Comparison of ENCODE assay signal across 1 cellular context in the genomic region with DNA sequence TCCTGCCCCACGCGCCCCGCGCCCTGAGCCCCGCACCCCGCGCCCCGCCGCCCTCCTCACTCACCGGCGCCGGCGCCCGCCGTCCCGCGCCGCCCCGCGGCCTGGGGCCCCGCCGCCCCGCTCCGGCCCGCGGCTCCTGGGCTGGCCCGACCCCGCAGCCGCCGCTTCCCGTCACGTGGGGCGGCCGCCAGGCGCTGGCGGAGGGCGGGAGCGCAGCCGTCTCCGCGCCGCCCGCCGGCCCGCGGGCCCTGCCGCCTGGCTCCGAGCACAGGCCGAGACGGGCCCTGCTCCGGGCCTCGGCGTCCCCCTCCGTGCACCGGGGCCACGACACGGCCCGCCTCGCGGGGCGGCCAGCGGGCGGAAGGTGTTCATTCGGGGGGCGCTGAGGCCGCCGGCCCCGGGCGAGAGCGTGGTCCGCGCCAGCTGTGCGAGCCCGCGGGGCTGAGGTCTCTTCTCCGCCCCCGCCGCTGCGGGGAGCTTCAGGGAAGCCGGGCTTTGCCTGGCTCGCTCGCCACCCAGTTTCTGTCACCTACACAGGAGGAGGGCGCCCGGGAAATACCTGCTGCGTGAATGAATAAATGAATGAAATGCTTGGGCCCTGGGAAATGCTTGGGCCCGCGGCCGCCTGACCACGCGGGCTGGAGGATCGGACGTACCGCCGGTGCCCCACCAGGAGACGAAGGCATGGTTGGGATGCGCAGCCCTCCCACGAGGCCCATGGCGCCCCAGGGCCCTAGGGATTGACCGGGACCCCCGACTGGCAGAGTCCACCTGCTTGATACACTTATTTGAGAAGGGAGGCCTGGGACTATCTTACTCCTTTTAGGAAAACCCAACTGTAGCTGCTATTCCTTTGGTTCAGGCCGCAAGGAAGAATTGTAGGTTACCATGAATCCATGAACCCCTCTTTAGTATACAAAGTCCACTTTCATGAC.
TF ChIP-seq lines count a peak whose summit lies in the region.

A gene with protein sequence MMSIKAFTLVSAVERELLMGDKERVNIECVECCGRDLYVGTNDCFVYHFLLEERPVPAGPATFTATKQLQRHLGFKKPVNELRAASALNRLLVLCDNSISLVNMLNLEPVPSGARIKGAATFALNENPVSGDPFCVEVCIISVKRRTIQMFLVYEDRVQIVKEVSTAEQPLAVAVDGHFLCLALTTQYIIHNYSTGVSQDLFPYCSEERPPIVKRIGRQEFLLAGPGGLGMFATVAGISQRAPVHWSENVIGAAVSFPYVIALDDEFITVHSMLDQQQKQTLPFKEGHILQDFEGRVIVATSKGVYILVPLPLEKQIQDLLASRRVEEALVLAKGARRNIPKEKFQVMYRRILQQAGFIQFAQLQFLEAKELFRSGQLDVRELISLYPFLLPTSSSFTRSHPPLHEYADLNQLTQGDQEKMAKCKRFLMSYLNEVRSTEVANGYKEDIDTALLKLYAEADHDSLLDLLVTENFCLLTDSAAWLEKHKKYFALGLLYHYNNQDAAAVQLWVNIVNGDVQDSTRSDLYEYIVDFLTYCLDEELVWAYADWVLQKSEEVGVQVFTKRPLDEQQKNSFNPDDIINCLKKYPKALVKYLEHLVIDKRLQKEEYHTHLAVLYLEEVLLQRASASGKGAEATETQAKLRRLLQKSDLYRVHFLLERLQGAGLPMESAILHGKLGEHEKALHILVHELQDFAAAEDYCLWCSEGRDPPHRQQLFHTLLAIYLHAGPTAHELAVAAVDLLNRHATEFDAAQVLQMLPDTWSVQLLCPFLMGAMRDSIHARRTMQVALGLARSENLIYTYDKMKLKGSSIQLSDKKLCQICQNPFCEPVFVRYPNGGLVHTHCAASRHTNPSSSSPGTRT (minus strand): TSS at position 175 of the 935 bp plus-strand sequence. CDS start 21,434 bp downstream, outside the sequence.

TF ChIP-seq in K562, 482 proteins besides CTCF, POLR2A, EP300 and RAD21 (continued from another document and continues in another):
- TF ChIP-seq E4F1 (CRISPR knock-in tag; IDR thresholded peaks at IDR 0.05; ENCODE audit: borderline replicate concordance) = no peak
- no peak for TF ChIP-seq ZBTB8A (IDR thresholded peaks at IDR 0.05; ENCODE audit: partially characterized antibody)
- TF ChIP-seq RERE (CRISPR knock-in tag; IDR thresholded peaks at IDR 0.05; ENCODE audit: borderline replicate concordance) = no peak
- TF ChIP-seq RBM14 (IDR thresholded peaks at IDR 0.05; ENCODE audit: borderline replicate concordance, insufficient read depth, low read depth, low read length) = no peak
- no peak for TF ChIP-seq ASH1L (IDR thresholded peaks at IDR 0.05; ENCODE audit: borderline replicate concordance, low read depth, partially characterized antibody)
- no peak for TF ChIP-seq RBM22 (IDR thresholded peaks at IDR 0.05; ENCODE audit: low read depth, low read length, poor library complexity, severe bottlenecking)
- TF ChIP-seq MAFG (tag; conservative IDR thresholded peaks at IDR 0.05) = no peak
- TF ChIP-seq CEBPG (CRISPR knock-in tag; IDR thresholded peaks at IDR 0.05) = no peak
- no peak for TF ChIP-seq CEBPG (tag; conservative IDR thresholded peaks at IDR 0.05 in 1 of 2, IDR thresholded peaks at IDR 0.05 in 1 of 2)
- TF ChIP-seq ZNF384 (IDR thresholded peaks at IDR 0.05; ENCODE audit: low read depth, low read length) = no peak
- no peak for TF ChIP-seq RBM34 (IDR thresholded peaks at IDR 0.05; ENCODE audit: borderline replicate concordance, insufficient read depth, low read length)
- TF ChIP-seq TAF1 (IDR thresholded peaks at IDR 0.05; ENCODE audit: control insufficient read depth, extremely low read depth, insufficient read depth, low read length, severe bottlenecking) = peak; percentile 48
- TF ChIP-seq CHD2 (IDR thresholded peaks at IDR 0.05; ENCODE audit: low read depth, low read length) = no peak
- no peak for TF ChIP-seq DNMT1 (IDR thresholded peaks at IDR 0.05)
- peak; percentile 79 for TF ChIP-seq TFAP4 (CRISPR knock-in tag; IDR thresholded peaks at IDR 0.05; ENCODE audit: borderline replicate concordance)
- TF ChIP-seq ZKSCAN3 (CRISPR knock-in tag; IDR thresholded peaks at IDR 0.05) = no peak
- TF ChIP-seq SIRT6 (IDR thresholded peaks at IDR 0.05; ENCODE audit: low read depth, low read length) = no peak
- no peak for TF ChIP-seq ZNF830 (CRISPR knock-in tag; IDR thresholded peaks at IDR 0.05)
- peak; percentile 64; the same call in 1 of the 2 replicates for TF ChIP-seq KAT7 (CRISPR knock-in tag; IDR thresholded peaks at IDR 0.05; ENCODE audit: borderline replicate concordance)
- no peak for TF ChIP-seq ELK1 (CRISPR knock-in tag; IDR thresholded peaks at IDR 0.05)
- TF ChIP-seq HDGF (IDR thresholded peaks at IDR 0.05) = no peak
- TF ChIP-seq ZNF239 (CRISPR knock-in tag; IDR thresholded peaks at IDR 0.05) = no peak
- peak; percentile 28 to 76; a peak in 1 of 4 replicates for TF ChIP-seq TEAD1 (CRISPR knock-in tag; IDR thresholded peaks at IDR 0.05)
- TF ChIP-seq, protein P1, sequence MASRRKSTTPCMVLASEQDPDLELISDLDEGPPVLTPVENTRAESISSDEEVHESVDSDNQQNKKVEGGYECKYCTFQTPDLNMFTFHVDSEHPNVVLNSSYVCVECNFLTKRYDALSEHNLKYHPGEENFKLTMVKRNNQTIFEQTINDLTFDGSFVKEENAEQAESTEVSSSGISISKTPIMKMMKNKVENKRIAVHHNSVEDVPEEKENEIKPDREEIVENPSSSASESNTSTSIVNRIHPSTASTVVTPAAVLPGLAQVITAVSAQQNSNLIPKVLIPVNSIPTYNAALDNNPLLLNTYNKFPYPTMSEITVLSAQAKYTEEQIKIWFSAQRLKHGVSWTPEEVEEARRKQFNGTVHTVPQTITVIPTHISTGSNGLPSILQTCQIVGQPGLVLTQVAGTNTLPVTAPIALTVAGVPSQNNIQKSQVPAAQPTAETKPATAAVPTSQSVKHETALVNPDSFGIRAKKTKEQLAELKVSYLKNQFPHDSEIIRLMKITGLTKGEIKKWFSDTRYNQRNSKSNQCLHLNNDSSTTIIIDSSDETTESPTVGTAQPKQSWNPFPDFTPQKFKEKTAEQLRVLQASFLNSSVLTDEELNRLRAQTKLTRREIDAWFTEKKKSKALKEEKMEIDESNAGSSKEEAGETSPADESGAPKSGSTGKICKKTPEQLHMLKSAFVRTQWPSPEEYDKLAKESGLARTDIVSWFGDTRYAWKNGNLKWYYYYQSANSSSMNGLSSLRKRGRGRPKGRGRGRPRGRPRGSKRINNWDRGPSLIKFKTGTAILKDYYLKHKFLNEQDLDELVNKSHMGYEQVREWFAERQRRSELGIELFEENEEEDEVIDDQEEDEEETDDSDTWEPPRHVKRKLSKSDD (conservative IDR thresholded peaks at IDR 0.05; ENCODE audit: low read length) = no peak
- TF ChIP-seq ZKSCAN8 (CRISPR knock-in tag; IDR thresholded peaks at IDR 0.05) = no peak
- no peak for TF ChIP-seq ZNF23 (CRISPR knock-in tag; IDR thresholded peaks at IDR 0.05)
- TF ChIP-seq ZNF146 (CRISPR knock-in tag; IDR thresholded peaks at IDR 0.05; ENCODE audit: unreplicated experiment) = no peak
- TF ChIP-seq SREBF1 (IDR thresholded peaks at IDR 0.05; ENCODE audit: borderline replicate concordance, low read depth, low read length) = no peak
- TF ChIP-seq ZNF584 (CRISPR knock-in tag; IDR thresholded peaks at IDR 0.05; ENCODE audit: low read depth) = no peak
- TF ChIP-seq FOXO4 (CRISPR knock-in tag; IDR thresholded peaks at IDR 0.05) = no peak
- 0 out of 2 replicates have a peak, but pooled peaks have one; percentile 29 for TF ChIP-seq SUPT5H (IDR thresholded peaks at IDR 0.05)
- TF ChIP-seq ZC3H8 (IDR thresholded peaks at IDR 0.05) = no peak
- TF ChIP-seq, protein P2, sequence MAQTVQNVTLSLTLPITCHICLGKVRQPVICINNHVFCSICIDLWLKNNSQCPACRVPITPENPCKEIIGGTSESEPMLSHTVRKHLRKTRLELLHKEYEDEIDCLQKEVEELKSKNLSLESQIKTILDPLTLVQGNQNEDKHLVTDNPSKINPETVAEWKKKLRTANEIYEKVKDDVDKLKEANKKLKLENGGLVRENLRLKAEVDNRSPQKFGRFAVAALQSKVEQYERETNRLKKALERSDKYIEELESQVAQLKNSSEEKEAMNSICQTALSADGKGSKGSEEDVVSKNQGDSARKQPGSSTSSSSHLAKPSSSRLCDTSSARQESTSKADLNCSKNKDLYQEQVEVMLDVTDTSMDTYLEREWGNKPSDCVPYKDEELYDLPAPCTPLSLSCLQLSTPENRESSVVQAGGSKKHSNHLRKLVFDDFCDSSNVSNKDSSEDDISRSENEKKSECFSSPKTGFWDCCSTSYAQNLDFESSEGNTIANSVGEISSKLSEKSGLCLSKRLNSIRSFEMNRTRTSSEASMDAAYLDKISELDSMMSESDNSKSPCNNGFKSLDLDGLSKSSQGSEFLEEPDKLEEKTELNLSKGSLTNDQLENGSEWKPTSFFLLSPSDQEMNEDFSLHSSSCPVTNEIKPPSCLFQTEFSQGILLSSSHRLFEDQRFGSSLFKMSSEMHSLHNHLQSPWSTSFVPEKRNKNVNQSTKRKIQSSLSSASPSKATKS (CRISPR knock-in tag; IDR thresholded peaks at IDR 0.05) = no peak
- TF ChIP-seq ZNF764 (CRISPR knock-in tag; IDR thresholded peaks at IDR 0.05; ENCODE audit: low read depth) = no peak
- TF ChIP-seq ZNF134 (CRISPR knock-in tag; conservative IDR thresholded peaks at IDR 0.05) = no peak
- no peak for TF ChIP-seq TCF3 (CRISPR knock-in tag; IDR thresholded peaks at IDR 0.05)
